Comparison of ENCODE assay signal across 11 cellular contexts in genomic region chr17:83076930-83077329, GRCh38. TPM values are rescaled to one million over a fixed set of nuclear protein-coding genes. Genes with fewer than 3 reads are reported as not detected.
DNase-seq lines count a peak whose midpoint lies in the region; ATAC-seq, FAIRE-seq and TF ChIP-seq lines count a peak whose summit lies in the region.
"Had no signal": no experiment of that assay in that cellular context is flagged by ENCODE, and none has a peak within 500 bp of the region (broad histone marks: within the 10 kb centered on the region; RNA-seq: fewer than 3 reads in every experiment).

No MANE protein-coding gene starts in this region.

- no peaks in the 10 kb centered on the region for H4K20me1 ChIP-seq in GM12878 (ENCODE audit: control insufficient read depth, insufficient read depth)

- TF ChIP-seq EP300 in GM12878 (IDR thresholded peaks at IDR 0.05; ENCODE audit: borderline replicate concordance in 1 of 2, control insufficient read depth in 1 of 2, low read depth in 2 of 2, low read length in 2 of 2), result no peak

- peak; percentile 44 for TF ChIP-seq CTCF in LNCAP (IDR thresholded peaks at IDR 0.05)
- TF ChIP-seq CTCF in GM12878 (IDR thresholded peaks at IDR 0.05 in 2 of 3, conservative IDR thresholded peaks at IDR 0.05 in 1 of 3; ENCODE audit: control insufficient read depth in 2 of 3, extremely low read depth in 1 of 3, insufficient read depth in 1 of 3, low read depth in 3 of 3, low read length in 3 of 3), result peak; percentile 24 to 43 (median 42); a peak in 4 of 6 replicates
- TF ChIP-seq CTCF in neural crest cell (conservative IDR thresholded peaks at IDR 0.05), result no peak

- H3K27me3 Mint-ChIP-seq in neural crest cell (ENCODE audit: low read depth), result peaks cover 33% of the 10 kb centered on the region

- RAD21 ChIA-PET in GM12878 (lab: Charles Lee; ENCODE audit: unreplicated experiment), result no interaction called here

- no TSS peak for BruUV-seq in GM12878 (replicated peaks; lab: Mats Ljungman, UMichigan)

- H3K27ac Mint-ChIP-seq in neural crest cell (ENCODE audit: unreplicated experiment), result no peak overlapping the region

- WGBS in GM12878 (ENCODE audit: insufficient coverage, insufficient replicate concordance, low lambda C conversion rate, missing lambda C conversion rate), result 20% methylated on average over 6 of the region's 6 CpGs

- DNase-seq in NK-92 treated with Interleukin-12 subunit alpha and Interleukin-12 subunit beta, amount 100 ng/mL, for 24 hours (lab: John Stamatoyannopoulos, UW), result peak; percentile 29
- DNase-seq in NK-92 (lab: John Stamatoyannopoulos, UW; ENCODE audit: unreplicated experiment), result no peak
- DNase-seq in GM12878 (ENCODE audit: low read depth, low spot score), result no peak
- DNase-seq in neural crest cell (ENCODE audit: low read depth, low spot score), result no peak
- DNase-seq in hepatic stellate cell (ENCODE audit: low spot score), result no peak
- DNase-seq: activated CD4-positive, alpha-beta T cell treated with anti-CD3 and anti-CD28 coated beads for 48 hours; stimulated activated CD4-positive, alpha-beta T cell treated with anti-CD3 and anti-CD28 coated beads, Interleukin-4, amount 100 ng/mL, for 4 hours had no signal

- SMC1A ChIA-PET in GM12878 (lab: Charles Lee; ENCODE audit: uncharacterized antibody, unreplicated experiment), result no interaction called here

- TF ChIP-seq RAD21 in GM12878 (IDR thresholded peaks at IDR 0.05; ENCODE audit: insufficient read depth, low read depth, low read length), result peak; percentile 66

- H3K4me1 Mint-ChIP-seq in neural crest cell, result peaks cover 3% of the 10 kb centered on the region

- in situ Hi-C loops in GM12878 (cut with MboI), result no loop called here

- H3K4me3 ChIP-seq in GM12878, result no peak overlapping the region

- H3K27me3 ChIP-seq in GM12878 (replicated peaks in 1 of 2; ENCODE audit: control insufficient read depth in 2 of 2, insufficient read depth in 2 of 2, low read length in 1 of 2), result peaks cover 4 to 20% of the 10 kb centered on the region in 2 experiments

- H3K79me2 ChIP-seq in GM12878 (ENCODE audit: control insufficient read depth, insufficient read depth, low read length), result no peaks in the 10 kb centered on the region

- H3K4me1 ChIP-seq in GM12878 (ENCODE audit: control insufficient read depth, insufficient read depth, low read length), result 0 out of 2 replicates have a peak, but pooled peaks cover 3% of the 10 kb centered on the region

- intact Hi-C loops in GM12878 (cut with micrococcal nuclease; ENCODE audit: unreplicated experiment), result no loop called here

- H3K4me2 ChIP-seq in GM12878 (ENCODE audit: control insufficient read depth, insufficient read depth), result no peak overlapping the region

- no peaks in the 10 kb centered on the region for H3K36me3 ChIP-seq in GM12878 (ENCODE audit: control insufficient read depth in 2 of 2, insufficient read depth in 2 of 2, low read length in 1 of 2)

- H3K9ac ChIP-seq in GM12878 (ENCODE audit: control insufficient read depth, insufficient read depth, low read length), result no peak overlapping the region

- no peak for FAIRE-seq in GM12878 (lab: Jason Lieb, UNC)
- FAIRE-seq: GM18507 had no signal

- H2AFZ ChIP-seq in GM12878 (ENCODE audit: control insufficient read depth, low read depth, low read length), result no peak overlapping the region

- H3K9me3 Mint-ChIP-seq in neural crest cell, result no peaks in the 10 kb centered on the region

- no peak for ATAC-seq in GM12878
- no peak for ATAC-seq in GM21619 (IDR thresholded peaks at IDR 0.05; ENCODE audit: unreplicated experiment)
- ATAC-seq in HG02973 (IDR thresholded peaks at IDR 0.05; ENCODE audit: unreplicated experiment), result no peak

- POLR2A ChIA-PET in GM12878 (lab: Charles Lee), result no interaction called here

- H3K36me3 Mint-ChIP-seq in neural crest cell (ENCODE audit: low read depth), result no peaks in the 10 kb centered on the region

- no peak overlapping the region for H3K27ac ChIP-seq in GM12878 (ENCODE audit: control insufficient read depth, insufficient read depth)

- no peaks in the 10 kb centered on the region for H3K9me3 ChIP-seq in GM12878 (replicated peaks; ENCODE audit: control insufficient read depth, insufficient read depth, low read length)

- no peak for TF ChIP-seq POLR2A in GM12878 (IDR thresholded peaks at IDR 0.05; ENCODE audit: low read depth, low read length)

- peak overlapping the region; percentile 80 for H3K4me3 Mint-ChIP-seq in neural crest cell

- CTCF ChIA-PET in GM12878 (lab: Yijun Ruan, JAX), result interaction anchor here (1.2 kb wide), 1 partner anchor 295 kb away, joined by 4 read pairs; no protein-coding TSS in a partner anchor

TF ChIP-seq in GM12878, 131 proteins besides CTCF, POLR2A, EP300 and RAD21:
- no peak for TF ChIP-seq PAX5 (IDR thresholded peaks at IDR 0.05; ENCODE audit: borderline replicate concordance, low read depth, low read length)
- no peak for TF ChIP-seq BMI1 (IDR thresholded peaks at IDR 0.05; ENCODE audit: borderline replicate concordance)
- TF ChIP-seq SMC3 (IDR thresholded peaks at IDR 0.05; ENCODE audit: borderline replicate concordance, low read length), result peak; percentile 35; the same call in 1 of the 2 replicates
- TF ChIP-seq ELK1 (IDR thresholded peaks at IDR 0.05; ENCODE audit: low read depth, low read length), result no peak
- TF ChIP-seq IRF3 (IDR thresholded peaks at IDR 0.05), result no peak

RNA-seq across cellular contexts. Expression of gene METRNL, which starts 2.5 kb away (rescaled TPM):
- total RNA-seq in GM12878 (2013; cell fraction: nucleolus; rRNA removed), result 0.58 and 0.81 TPM in 2 replicates
- total RNA-seq in GM12878 (2014; rRNA removed) (2.5 and 3.7 TPM in 2 replicates), GM12878 (2014; rRNA removed; fragmentation: Illumina TruSeq; extraction: Trizol) (0.69 and 0.72 TPM in 2 replicates), GM12878 (2021) (3.5 TPM in 2 replicates), neural crest cell (14.7 and 18.2 TPM in 2 replicates)
- polyA plus RNA-seq in GM12878 (2011; ENCODE audit: low read depth), result 0.91 TPM
- polyA plus RNA-seq in GM12878 (2011; rRNA removed) (0.19 and 0.20 TPM in 2 replicates), GM12878 (2014; fragmentation: Illumina TruSeq; extraction: Trizol) (0.25 TPM in 1 of 2 replicates, not detected in the other), GM12878 (2014; fragmentation: Nextera tagmentation; extraction: Ambion mirVana) (under 1 TPM; 0.05 TPM), GM12878 (2014; rRNA removed) (2.2 and 2.7 TPM in 2 replicates), GM12878 (2016; fragmentation: Nextera tagmentation; extraction: Ambion mirVana) (not detected)
- 1.5 and 2.0 TPM in 2 replicates for polyA plus RNA-seq in GM12878 (2011; cell fraction: cytosol; rRNA removed)
- 1.3 and 1.4 TPM in 2 replicates for polyA plus RNA-seq in GM12878 (2011; cell fraction: nucleus; rRNA removed)
- polyA plus RNA-seq in GM12878 (2012), result 3.2 and 3.4 TPM in 2 replicates
- 0.88 and 1.3 TPM in 2 replicates for polyA minus RNA-seq in GM12878 (2011; rRNA and poly(A)+ RNA removed)
- polyA minus RNA-seq in GM12878 (2011; cell fraction: cytosol; rRNA and poly(A)+ RNA removed), result 1.2 and 2.6 TPM in 2 replicates
- 0.24 and 1.6 TPM in 2 replicates for polyA minus RNA-seq in GM12878 (2011; cell fraction: nucleus; rRNA and poly(A)+ RNA removed)
